ENCODE assay signal across 1 cellular context in the genomic region with DNA sequence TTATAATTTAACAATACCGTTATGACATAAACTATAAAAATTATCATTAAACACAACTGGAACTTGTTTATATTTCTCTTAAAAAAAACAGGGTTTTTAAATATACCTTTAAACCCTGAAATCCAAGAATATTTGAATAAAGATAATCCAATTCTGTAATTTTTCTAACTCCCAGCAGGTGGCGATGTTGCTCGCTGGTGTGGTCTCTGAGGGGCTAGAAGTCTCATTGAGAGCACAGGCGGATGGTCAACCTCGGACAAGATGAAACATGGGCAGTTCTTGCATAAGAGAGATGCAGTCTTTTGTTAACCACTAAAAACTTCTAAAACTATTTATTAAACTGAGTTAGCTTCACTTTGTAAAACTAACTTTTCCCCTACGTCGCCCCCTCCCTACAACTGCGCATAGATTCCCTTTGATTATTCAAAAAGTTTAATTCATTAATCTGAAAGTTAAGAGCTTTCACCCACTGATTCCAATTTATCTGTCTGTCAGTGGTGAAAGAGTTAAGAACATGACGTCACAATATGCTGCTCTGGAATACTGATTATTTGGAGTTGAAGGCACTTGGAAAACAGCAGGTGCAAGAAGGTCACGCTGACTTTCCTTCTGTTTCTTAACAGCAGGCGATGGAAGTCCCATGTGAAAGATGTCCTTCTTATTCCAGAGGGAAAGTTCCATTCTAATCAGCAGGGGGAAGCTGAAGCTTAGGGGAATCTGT.
TF ChIP-seq lines count a peak whose summit lies in the region.

No MANE protein-coding gene starts in this region.

TF ChIP-seq in GM12878, 131 proteins besides CTCF, POLR2A, EP300 and RAD21 (continued from another document):
- TF ChIP-seq, protein P1, sequence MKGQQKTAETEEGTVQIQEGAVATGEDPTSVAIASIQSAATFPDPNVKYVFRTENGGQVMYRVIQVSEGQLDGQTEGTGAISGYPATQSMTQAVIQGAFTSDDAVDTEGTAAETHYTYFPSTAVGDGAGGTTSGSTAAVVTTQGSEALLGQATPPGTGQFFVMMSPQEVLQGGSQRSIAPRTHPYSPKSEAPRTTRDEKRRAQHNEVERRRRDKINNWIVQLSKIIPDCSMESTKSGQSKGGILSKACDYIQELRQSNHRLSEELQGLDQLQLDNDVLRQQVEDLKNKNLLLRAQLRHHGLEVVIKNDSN (IDR thresholded peaks at IDR 0.05; ENCODE audit: borderline replicate concordance, extremely low read length, insufficient read depth, low read depth, low read length), result no peak
- TF ChIP-seq SMC3 (IDR thresholded peaks at IDR 0.05; ENCODE audit: borderline replicate concordance, low read length), result peak; percentile 49; the same call in 1 of the 2 replicates
- no peak for TF ChIP-seq ASH2L (IDR thresholded peaks at IDR 0.05; ENCODE audit: borderline replicate concordance, low read depth)
- TF ChIP-seq ZSCAN29 (IDR thresholded peaks at IDR 0.05), result no peak
- 0 out of 2 replicates have a peak, but pooled peaks have one; percentile 39 for TF ChIP-seq ATF7 (IDR thresholded peaks at IDR 0.05; ENCODE audit: low read depth)
- no peak for TF ChIP-seq MTA2 (IDR thresholded peaks at IDR 0.05; ENCODE audit: low read depth)
